In the genomic region with DNA sequence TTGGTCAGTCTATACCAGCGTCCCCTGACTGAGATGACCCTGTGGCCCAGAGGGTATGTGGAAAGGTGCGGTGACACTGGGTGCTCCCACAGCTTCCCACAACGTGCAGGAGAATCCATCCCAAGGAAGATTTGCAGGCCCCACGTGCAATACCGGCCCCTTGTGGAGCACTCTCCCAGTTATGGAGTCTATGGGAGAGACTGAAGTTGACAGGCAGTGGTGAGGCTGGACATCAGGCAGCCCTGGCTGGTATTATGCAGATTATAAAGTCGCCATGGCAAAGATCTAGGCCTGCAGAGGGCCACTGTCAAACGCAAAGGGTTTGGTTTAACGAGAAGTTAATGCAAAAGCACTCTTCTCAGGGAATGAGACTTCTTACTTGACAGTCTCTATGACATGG, we compare ENCODE assay signal across 21 cellular contexts.
"Had no signal": no experiment of that assay in that cellular context is flagged by ENCODE, and none has a peak within 500 bp of the region (broad histone marks: within the 10 kb centered on the region; RNA-seq: fewer than 3 reads in every experiment).

No MANE protein-coding gene starts in this region.

- H3K36me3 Mint-ChIP-seq: natural killer cell treated with Interleukin-12 subunit alpha and Interleukin-12 subunit beta and Interleukin-15 and Interleukin-18, amount 100 ng/mL, for 72 hours had no signal

- H3K4me3 ChIP-seq: esophagus squamous epithelium, right atrium auricular region, sigmoid colon, skin epidermis, thyroid gland, upper lobe of right lung, vagina had no signal

- H3K27ac Mint-ChIP-seq: effector memory CD8-positive, alpha-beta T cell; natural killer cell treated with Interleukin-12 subunit alpha and Interleukin-12 subunit beta and Interleukin-15 and Interleukin-18, amount 100 ng/mL, for 72 hours had no signal

- H3K4me1 Mint-ChIP-seq: central memory CD8-positive, alpha-beta T cell had no signal

- FAIRE-seq: islet of Langerhans had no signal

- H3K27me3 ChIP-seq: esophagus squamous epithelium, neutrophil, right atrium auricular region, sigmoid colon, thyroid gland, upper lobe of right lung, vagina had no signal

- H3K27me3 Mint-ChIP-seq: central memory CD8-positive, alpha-beta T cell; effector memory CD8-positive, alpha-beta T cell had no signal

- H3K9me3 ChIP-seq: esophagus squamous epithelium, neutrophil, sigmoid colon, thyroid gland, upper lobe of right lung, vagina had no signal

- H3K27ac ChIP-seq: esophagus squamous epithelium, neutrophil, right atrium auricular region, sigmoid colon, skin epidermis, thyroid gland, upper lobe of right lung, vagina had no signal

- H3K4me3 Mint-ChIP-seq: central memory CD8-positive, alpha-beta T cell; effector memory CD8-positive, alpha-beta T cell; natural killer cell treated with Interleukin-12 subunit alpha and Interleukin-12 subunit beta and Interleukin-15 and Interleukin-18, amount 100 ng/mL, for 72 hours had no signal

- DNase-seq: effector memory CD8-positive, alpha-beta T cell; esophagus squamous epithelium; foreskin fibroblast; head of caudate nucleus; hippocampal formation; mammary epithelial cell; midbrain; sigmoid colon; stimulated activated CD4-positive, alpha-beta T cell treated with anti-CD3 and anti-CD28 coated beads, Interleukin-12 subunit alpha, Interleukin-12 subunit beta, amount 100 ng/mL, for 4 hours; stimulated activated CD4-positive, alpha-beta T cell treated with anti-CD3 and anti-CD28 coated beads, Interleukin-2, amount 100 ng/mL, for 48 hours; stimulated activated naive CD4-positive, alpha-beta T cell treated with Interleukin-2 at 50 U/mL for 16 hours; thyroid gland; upper lobe of right lung had no signal

- H3K9me3 Mint-ChIP-seq: central memory CD8-positive, alpha-beta T cell; natural killer cell treated with Interleukin-12 subunit alpha and Interleukin-12 subunit beta and Interleukin-15 and Interleukin-18, amount 100 ng/mL, for 72 hours had no signal

- H3K4me1 ChIP-seq: vagina had no signal

- ATAC-seq: effector memory CD8-positive, alpha-beta T cell; left lobe of liver; upper lobe of right lung had no signal

- H3K36me3 ChIP-seq: esophagus squamous epithelium, neutrophil, right atrium auricular region, sigmoid colon, thyroid gland, upper lobe of right lung, vagina had no signal
